Comparison of ENCODE assay signal across 8 cellular contexts in the genomic region with DNA sequence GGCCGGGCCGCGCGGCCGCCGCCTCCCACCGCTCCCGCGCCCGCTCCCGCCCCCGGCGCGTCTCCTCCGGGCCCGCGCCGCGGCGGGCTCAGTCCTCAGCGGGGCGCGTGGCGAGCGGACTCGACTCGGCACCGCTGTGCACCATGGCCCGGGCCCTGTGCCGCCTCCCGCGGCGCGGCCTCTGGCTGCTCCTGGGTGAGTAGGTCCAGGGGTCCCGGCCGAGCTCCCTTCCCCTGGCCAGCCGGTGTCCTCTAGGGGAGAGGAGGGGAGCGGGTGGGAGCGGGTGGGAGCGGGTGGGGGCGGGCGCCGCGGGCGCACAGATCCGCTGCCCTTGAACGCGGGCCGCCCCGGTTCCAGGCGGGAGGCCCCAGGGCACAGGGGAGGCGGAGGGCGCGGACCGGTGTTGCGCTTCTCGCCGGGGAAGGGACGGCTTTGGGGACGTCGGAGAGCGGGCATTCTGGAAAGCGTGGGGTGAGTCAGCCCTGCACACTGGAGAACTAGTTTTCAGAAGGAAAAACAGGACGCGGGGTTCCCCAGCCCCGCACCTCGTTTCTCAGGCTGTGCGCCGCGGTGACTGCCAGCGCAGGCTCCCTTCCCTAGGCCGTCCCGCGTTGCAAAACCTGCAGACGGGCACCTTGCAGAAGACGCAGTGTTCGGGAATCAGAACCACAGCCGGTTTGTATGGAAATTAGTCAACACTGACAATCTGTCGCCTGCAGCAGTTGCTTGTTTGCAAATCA. TPM values are rescaled to one million over a fixed set of nuclear protein-coding genes. Genes with fewer than 3 reads are reported as not detected.
DNase-seq lines count a peak whose midpoint lies in the region; ATAC-seq and TF ChIP-seq lines count a peak whose summit lies in the region.

Gene RAMP1, plus strand, starts transcription at position 91 of the 740 bp plus-strand sequence. Its CDS starts 53 bp downstream, at position 144.

- H3K4me1 ChIP-seq in ACC112 (ENCODE audit: control insufficient read depth, insufficient read depth, low read length, unreplicated experiment) = peaks cover 3% of the 10 kb centered on the region
- peaks cover 31% of the 10 kb centered on the region for H3K4me1 ChIP-seq in hepatocyte (ENCODE audit: insufficient read depth)

- H3K4me1 Mint-ChIP-seq in activated naive CD8-positive, alpha-beta T cell treated with anti-CD3 and anti-CD28 coated beads, Interleukin-2, amount 50 U/mL, for 24 hours = peaks cover 12% of the 10 kb centered on the region

- TF ChIP-seq CTCF in HFF-Myc (IDR thresholded peaks at IDR 0.05; ENCODE audit: low read depth, low read length, missing control alignments) = no peak
- no peak for TF ChIP-seq CTCF in hepatocyte (IDR thresholded peaks at IDR 0.05; ENCODE audit: poor library complexity)
- no peak for TF ChIP-seq CTCF in retinal pigment epithelial cell (conservative IDR thresholded peaks at IDR 0.05; ENCODE audit: low read depth, low read length)

- H3K9me2 ChIP-seq in hepatocyte (replicated peaks; ENCODE audit: insufficient read depth) = no peaks in the 10 kb centered on the region

- H3K27ac ChIP-seq in ACC112 (ENCODE audit: low read depth, low read length) = no peak within 1 kb of the TSS
- H3K27ac ChIP-seq in hepatocyte = peak within 1 kb of the TSS; percentile 82

- H3K79me2 ChIP-seq in ACC112 (ENCODE audit: control insufficient read depth, insufficient read depth, low read length, unreplicated experiment) (no peaks in the 10 kb centered on the region), hepatocyte (peaks cover 24% of the 10 kb centered on the region)

- peaks cover 37% of the 10 kb centered on the region for H3K27me3 Mint-ChIP-seq in activated naive CD8-positive, alpha-beta T cell treated with anti-CD3 and anti-CD28 coated beads, Interleukin-2, amount 50 U/mL, for 24 hours

- H2AFZ ChIP-seq in ACC112 (ENCODE audit: low read length, unreplicated experiment) = peak within 1 kb of the TSS; percentile 50
- H2AFZ ChIP-seq in hepatocyte = peak within 1 kb of the TSS; percentile 24

- WGBS in hepatocyte (ENCODE audit: low lambda C conversion rate, missing lambda C conversion rate) = 2% methylated on average over 56 of the region's 79 CpGs

- H3K4me3 ChIP-seq in ACC112 (ENCODE audit: low read depth, low read length) (peak within 1 kb of the TSS; percentile 73), HFF-Myc (replicated peaks; ENCODE audit: low read depth, low read length) (peak within 1 kb of the TSS; percentile 28), hepatocyte (peak within 1 kb of the TSS; percentile 65), retinal pigment epithelial cell (ENCODE audit: low read length) (peak within 1 kb of the TSS; percentile 33)

- H3K9me3 Mint-ChIP-seq in activated naive CD8-positive, alpha-beta T cell treated with anti-CD3 and anti-CD28 coated beads, Interleukin-2, amount 50 U/mL, for 24 hours = no peaks in the 10 kb centered on the region

- DNase-seq in HFF-Myc (ENCODE audit: extremely low read depth, low read depth) (no peak), hepatocyte (ENCODE audit: low spot score) (peak; percentile 56), retinal pigment epithelial cell (ENCODE audit: low read depth) (no peak), NCI-H1105 (lab: John Stamatoyannopoulos, UW) (no peak)
- no peak for DNase-seq in activated naive CD8-positive, alpha-beta T cell treated with anti-CD3 and anti-CD28 coated beads, Interleukin-2, amount 50 U/mL, for 24 hours
- DNase-seq in effector CD8-positive, alpha-beta T cell (lab: John Stamatoyannopoulos, UW) = no peak

- peak; percentile 33 for ATAC-seq in activated naive CD8-positive, alpha-beta T cell treated with anti-CD3 and anti-CD28 coated beads, Interleukin-2, amount 50 U/mL, for 24 hours
- no peak for ATAC-seq in HG03095 (IDR thresholded peaks at IDR 0.05; ENCODE audit: unreplicated experiment)

- peak within 1 kb of the TSS; percentile 92 for H3K4me2 ChIP-seq in hepatocyte

- H3K27me3 ChIP-seq in ACC112 (ENCODE audit: insufficient read depth, low read length) = peaks cover 13% of the 10 kb centered on the region
- H3K27me3 ChIP-seq in hepatocyte = no peaks in the 10 kb centered on the region

- peak within 1 kb of the TSS; percentile 22 for H3K4me3 Mint-ChIP-seq in activated naive CD8-positive, alpha-beta T cell treated with anti-CD3 and anti-CD28 coated beads, Interleukin-2, amount 50 U/mL, for 24 hours

- H3K36me3 Mint-ChIP-seq in activated naive CD8-positive, alpha-beta T cell treated with anti-CD3 and anti-CD28 coated beads, Interleukin-2, amount 50 U/mL, for 24 hours (ENCODE audit: low read depth) = no peaks in the 10 kb centered on the region

- H3K36me3 ChIP-seq in ACC112 (ENCODE audit: insufficient read depth, low read length) = no peaks in the 10 kb centered on the region
- H3K36me3 ChIP-seq in hepatocyte (replicated peaks; ENCODE audit: insufficient read depth, low read depth) = no peaks in the 10 kb centered on the region

- H3K27ac Mint-ChIP-seq in activated naive CD8-positive, alpha-beta T cell treated with anti-CD3 and anti-CD28 coated beads, Interleukin-2, amount 50 U/mL, for 24 hours = no peak within 1 kb of the TSS

- no peaks in the 10 kb centered on the region for H3K9me3 ChIP-seq in hepatocyte (ENCODE audit: low read depth)

- H4K20me1 ChIP-seq in hepatocyte (ENCODE audit: insufficient read depth, poor library complexity, severe bottlenecking) = no peaks in the 10 kb centered on the region

RNA-seq across cellular contexts. Expression of gene RAMP1, which starts in this region (rescaled TPM):
- 134 and 156 TPM in 2 replicates for total RNA-seq in hepatocyte
- polyA plus RNA-seq in hepatocyte = 329 and 383 TPM in 2 replicates
